In the genomic region with DNA sequence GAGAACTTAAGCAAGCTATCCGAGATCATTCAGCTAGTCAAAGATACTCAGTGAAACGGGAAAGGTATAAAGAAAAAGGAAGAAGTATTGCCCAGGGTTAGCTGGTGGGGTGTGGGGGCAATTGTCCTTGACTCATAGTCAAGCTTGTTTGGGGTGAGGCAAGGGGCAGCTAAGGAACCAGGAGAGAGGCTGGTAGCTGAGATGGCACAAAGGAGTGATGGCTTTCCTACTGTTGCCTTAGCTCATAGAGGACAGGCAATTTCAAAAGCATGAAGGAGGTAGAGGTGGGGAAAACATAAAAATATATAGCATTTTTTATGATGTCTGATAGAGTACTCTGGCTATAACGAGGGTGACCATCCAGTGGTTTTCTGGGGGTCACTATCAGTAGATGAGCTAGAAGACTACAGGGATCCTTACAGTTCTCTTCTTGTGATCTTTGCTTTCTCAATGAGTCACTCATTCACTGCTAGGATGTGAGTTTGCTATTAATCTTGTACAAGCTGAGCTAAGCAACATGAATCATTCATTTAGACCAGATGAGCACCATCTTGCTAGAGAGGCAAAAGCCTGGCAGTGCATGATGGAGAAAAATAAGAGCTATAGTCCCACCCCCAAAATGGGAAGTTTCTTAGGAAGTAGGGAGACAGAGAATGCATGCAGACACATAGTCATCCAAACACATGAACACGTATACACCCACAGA, we compare ENCODE assay signal across 12 cellular contexts.
DNase-seq lines count a peak whose midpoint lies in the region; ATAC-seq and TF ChIP-seq lines count a peak whose summit lies in the region.
"Had no signal": no experiment of that assay in that cellular context is flagged by ENCODE, and none has a peak within 500 bp of the region (broad histone marks: within the 10 kb centered on the region; RNA-seq: fewer than 3 reads in every experiment).

No MANE protein-coding gene starts in this region.

- no peak for ATAC-seq in GM18520 (IDR thresholded peaks at IDR 0.05; ENCODE audit: unreplicated experiment)

- H3K9me3 ChIP-seq in A673 (ENCODE audit: low read depth, low read length, poor library complexity, severe bottlenecking) = no peaks in the 10 kb centered on the region
- H3K9me3 ChIP-seq: upper lobe of left lung had no signal

- H3K9me3 Mint-ChIP-seq in HFFc6 (no peaks in the 10 kb centered on the region), brain (peaks cover 0 to 11% (median 6%) of the 10 kb centered on the region in 5 experiments)
- H3K9me3 Mint-ChIP-seq: endodermal cell had no signal

- H3K27me3 ChIP-seq in A673 (replicated peaks; ENCODE audit: insufficient read depth, low read depth, low read length, poor library complexity) = no peaks in the 10 kb centered on the region
- H3K27me3 ChIP-seq: upper lobe of left lung had no signal

- H3K36me3 Mint-ChIP-seq in HFFc6 (ENCODE audit: low read depth) = 0 out of 2 replicates have a peak, but pooled peaks cover 5% of the 10 kb centered on the region
- no peaks in the 10 kb centered on the region for H3K36me3 Mint-ChIP-seq in brain

- H3K27ac ChIP-seq in A673 (ENCODE audit: low read depth, low read length, poor library complexity, severe bottlenecking) = no peak overlapping the region
- H3K27ac ChIP-seq: upper lobe of left lung had no signal

- H3K4me1 Mint-ChIP-seq in HFFc6 (ENCODE audit: low read depth) (peaks cover 57% of the 10 kb centered on the region), brain (peaks cover 35% of the 10 kb centered on the region)

- CTCF ChIA-PET in A673 (lab: Charles Lee) = no interaction called here

- DNase-seq in A673 (ENCODE audit: low spot score) (peak; percentile 14), HFFc6 (peak; percentile 84), iris pigment epithelial cell (ENCODE audit: low read depth) (peak; percentile 86), SHP77 treated with DMSO at 0.1 percent for 48 hours (lab: John Stamatoyannopoulos, UW) (no peak), iPS-NIHi11 (ENCODE audit: low spot score) (no peak), LoVo (ENCODE audit: low spot score) (no peak)
- DNase-seq: endodermal cell, GOT3, NCI-H2227 treated with DMSO at 0.1 percent for 48 hours, upper lobe of left lung had no signal

- BruUV-seq in A673 (replicated peaks; lab: Mats Ljungman, UMichigan) = no TSS peak

- H3K36me3 ChIP-seq in A673 (ENCODE audit: insufficient read depth, low read length, poor library complexity, severe bottlenecking) = no peaks in the 10 kb centered on the region
- H3K36me3 ChIP-seq: upper lobe of left lung had no signal

- POLR2A ChIA-PET in A673 (lab: Charles Lee; ENCODE audit: low non-redundant PET) = no interaction called here

- H3K27me3 Mint-ChIP-seq in HFFc6 (ENCODE audit: insufficient read depth) (no peaks in the 10 kb centered on the region), brain (peaks cover 10% of the 10 kb centered on the region)

- H3K4me1 ChIP-seq in A673 (ENCODE audit: insufficient read depth, low read length, poor library complexity, severe bottlenecking) = peaks cover 12% of the 10 kb centered on the region
- H3K4me1 ChIP-seq: upper lobe of left lung had no signal

- TF ChIP-seq CTCF in A673 (conservative IDR thresholded peaks at IDR 0.05; ENCODE audit: low read depth, low read length) (no peak), HFFc6 (IDR thresholded peaks at IDR 0.05) (no peak), brain (conservative IDR thresholded peaks at IDR 0.05) (no peak)

- H3K4me3 ChIP-seq in A673 (ENCODE audit: low read depth, low read length, poor library complexity, severe bottlenecking) = no peak overlapping the region
- H3K4me3 ChIP-seq: upper lobe of left lung had no signal

- H3K27ac Mint-ChIP-seq in HFFc6 = peak overlapping the region; percentile 69
- H3K27ac Mint-ChIP-seq in brain = peak overlapping the region in 3 of 5 experiments; percentile 1 to 51 (median 13)
- H3K27ac Mint-ChIP-seq: endodermal cell had no signal

- intact Hi-C loops in A673 (cut with micrococcal nuclease; ENCODE audit: unreplicated experiment) = no loop called here

- H3K4me3 Mint-ChIP-seq in HFFc6 (no peak overlapping the region), brain (no peak overlapping the region)
- H3K4me3 Mint-ChIP-seq: endodermal cell had no signal

Comparison
In these comparisons a context has a peak if more than half of its experiments do, and no peak if none do; other contexts are left out.
1. DNase-seq: peak in A673 (single experiment), HFFc6 (single experiment) and iris pigment epithelial cell (single experiment); none in SHP77 treated with DMSO at 0.1 percent for 48 hours (single experiment), iPS-NIHi11 (single experiment) and LoVo (single experiment).